ENCODE assay signal across 28 cellular contexts in genomic region chr19:10826846-10827245, GRCh38. TPM values are rescaled to one million over a fixed set of nuclear protein-coding genes. Genes with fewer than 3 reads are reported as not detected.
"Had no signal": no experiment of that assay in that cellular context is flagged by ENCODE, and none has a peak within 500 bp of the region (broad histone marks: within the 10 kb centered on the region; RNA-seq: fewer than 3 reads in every experiment).

No MANE protein-coding gene starts in this region.

- H3K9me3 Mint-ChIP-seq: effector memory CD8-positive, alpha-beta T cell; mesothelial cell of epicardium; naive thymus-derived CD4-positive, alpha-beta T cell had no signal

- H3K4me2 ChIP-seq: hepatocyte had no signal

- H3K27ac ChIP-seq: gastroesophageal sphincter, hepatocyte, pancreas, psoas muscle, testis, uterus had no signal

- H3K4me3 ChIP-seq: dorsolateral prefrontal cortex, gastroesophageal sphincter, hepatocyte, pancreas, psoas muscle, testis, uterus had no signal

- H3K4me3 Mint-ChIP-seq: activated naive CD8-positive, alpha-beta T cell; effector memory CD8-positive, alpha-beta T cell; mesothelial cell of epicardium; naive thymus-derived CD4-positive, alpha-beta T cell had no signal

- FAIRE-seq: bronchial epithelial cell, colon, endothelial cell of umbilical vein, pancreas had no signal

- H3K27me3 Mint-ChIP-seq: activated naive CD8-positive, alpha-beta T cell; effector memory CD8-positive, alpha-beta T cell; naive thymus-derived CD4-positive, alpha-beta T cell had no signal

- H3K79me2 ChIP-seq: hepatocyte had no signal

- H3K27ac Mint-ChIP-seq: activated naive CD8-positive, alpha-beta T cell; mesothelial cell of epicardium had no signal

- DNase-seq: activated CD4-positive, alpha-beta T cell treated with anti-CD3 and anti-CD28 coated beads for 4 hours; activated CD4-positive, alpha-beta T cell treated with anti-CD3 and anti-CD28 coated beads, Interleukin-2, amount 50 U/mL, for 48 hours; activated CD4-positive, CD25-positive, alpha-beta regulatory T cell; activated CD8-positive, alpha-beta memory T cell treated with anti-CD3 and anti-CD28 coated beads, Interleukin-2, amount 50 U/mL, for 4 hours; activated effector memory CD4-positive, alpha-beta T cell treated with Interleukin-2 at 50 U/mL for 16 hours; activated naive CD4-positive, alpha-beta T cell treated with Interleukin-2 at 50 U/mL for 16 hours; activated T-cell treated with anti-CD3 and anti-CD28 coated beads, Interleukin-2, amount 50 U/mL, for 1 hour; anterior cingulate cortex; dorsolateral prefrontal cortex; effector memory CD8-positive, alpha-beta T cell; islet precursor cell; left cardiac atrium; naive thymus-derived CD4-positive, alpha-beta T cell; nucleus accumbens; stimulated activated naive CD8-positive, alpha-beta T cell treated with anti-CD3 and anti-CD28 coated beads, Interleukin-15, Interleukin-2, amounts not matched to agents 100 U/mL and 50 U/mL, for 24 hours; T-helper 2 cell; testis; uterus had no signal

- H3K36me3 ChIP-seq: uterus had no signal

- H3K36me3 Mint-ChIP-seq: activated naive CD8-positive, alpha-beta T cell had no signal

- H2AFZ ChIP-seq: hepatocyte had no signal

- H3K9me3 ChIP-seq: gastroesophageal sphincter, pancreas, psoas muscle, testis, uterus had no signal

- H3K4me1 ChIP-seq: gastroesophageal sphincter, pancreas, psoas muscle, testis, uterus had no signal

- ATAC-seq: effector memory CD8-positive, alpha-beta T cell; gastroesophageal sphincter; left cardiac atrium; naive thymus-derived CD4-positive, alpha-beta T cell; pancreas; psoas muscle; stimulated activated naive CD8-positive, alpha-beta T cell treated with anti-CD3 and anti-CD28 coated beads, Interleukin-15, Interleukin-2, amounts not matched to agents 100 U/mL and 50 U/mL, for 24 hours had no signal

- H3K4me1 Mint-ChIP-seq: mesothelial cell of epicardium had no signal

- H3K27me3 ChIP-seq: dorsolateral prefrontal cortex, gastroesophageal sphincter, hepatocyte, pancreas, testis, uterus had no signal

RNA-seq across cellular contexts. Expression of gene C19orf38, which starts 21.4 kb away (rescaled TPM):
- total RNA-seq: endothelial cell of umbilical vein had no signal
- polyA plus RNA-seq: endothelial cell of umbilical vein, neural cell had no signal
